1 cellular context compared by ENCODE assay signal in the genomic region with DNA sequence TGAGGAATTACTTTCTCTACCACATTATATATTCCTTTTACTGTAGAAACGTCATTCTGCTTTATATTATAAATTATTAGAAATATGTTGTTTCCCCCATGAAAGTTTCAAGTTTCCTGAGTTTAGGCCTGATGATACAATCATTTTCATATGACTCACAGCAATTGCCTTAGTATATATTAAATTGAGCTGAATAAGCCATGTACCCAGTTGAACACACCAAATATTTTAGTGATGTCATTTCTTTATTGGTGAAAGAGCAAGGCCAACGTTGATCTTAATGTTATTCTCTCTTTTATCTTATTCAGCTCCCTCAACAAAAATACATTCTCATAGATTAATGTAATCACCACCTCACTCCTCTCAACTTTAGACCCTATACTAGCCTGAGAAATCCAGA.
TF ChIP-seq lines count a peak whose summit lies in the region.

No MANE protein-coding gene starts in this region.

TF ChIP-seq in HepG2, 621 proteins besides CTCF, POLR2A, EP300 and RAD21:
- TF ChIP-seq ATF7 (IDR thresholded peaks at IDR 0.05) (0 out of 2 replicates have a peak, but pooled peaks have one; percentile 12), ATF7 (CRISPR knock-in tag; IDR thresholded peaks at IDR 0.05) (no peak), GATA4 (IDR thresholded peaks at IDR 0.05; ENCODE audit: borderline replicate concordance, low read depth) (no peak)
